ENCODE assay signal across 35 cellular contexts in the genomic region with DNA sequence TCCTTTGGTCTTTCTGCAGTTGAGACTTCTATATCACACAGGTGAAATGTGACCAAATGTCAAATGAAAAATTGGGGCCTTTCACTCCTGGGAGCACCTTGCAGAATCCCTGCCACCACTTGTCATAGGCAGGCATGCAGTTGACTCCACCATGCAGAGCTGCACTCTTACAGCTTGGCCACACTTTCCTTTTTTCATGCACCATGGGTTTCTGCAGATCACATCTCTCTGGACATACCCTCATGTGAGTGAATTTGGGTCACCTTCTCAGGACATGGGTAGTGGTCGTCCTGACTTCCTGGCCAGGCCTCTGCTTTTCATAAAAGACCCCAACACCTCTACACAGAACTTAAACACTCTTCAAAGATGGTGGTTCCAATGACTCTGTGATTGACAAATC.
"Had no signal": no experiment of that assay in that cellular context is flagged by ENCODE, and none has a peak within 500 bp of the region (broad histone marks: within the 10 kb centered on the region; RNA-seq: fewer than 3 reads in every experiment).

No MANE protein-coding gene starts in this region.

- DNase-seq: Karpas-422, Kasumi-1, KBM-7, KG1, MG63, MM.1S, MV-4-11, NCI-H1048, NCI-H1092, NCI-H1092 treated with DMSO at 0.1 percent for 48 hours, NCI-H1105, NCI-H1105 treated with DMSO at 0.1 percent for 48 hours, NCI-H1417, NCI-H1417 treated with DMSO at 0.1 percent for 48 hours, NCI-H1436, NCI-H1436 treated with DMSO at 0.1 percent for 48 hours, NCI-H146, NCI-H1694, NCI-H1694 treated with DMSO at 0.1 percent for 48 hours, NCI-H187, NCI-H187 treated with DMSO at 0.1 percent for 48 hours, NCI-H1930, NCI-H2029, NCI-H2029 treated with DMSO at 0.1 percent for 48 hours, NCI-H2081, NCI-H2081 treated with DMSO at 0.1 percent for 48 hours, NCI-H2107, NCI-H2171, NCI-H2171 treated with DMSO at 0.1 percent for 48 hours, NCI-H2227 treated with DMSO at 0.1 percent for 48 hours, NCI-H226, NCI-H345, NCI-H446, NCI-H446 treated with DMSO at 0.1 percent for 48 hours had no signal

- H3K9me3 ChIP-seq: MG63 had no signal

- H3K4me3 ChIP-seq: MG63 had no signal

- H3K27me3 ChIP-seq: MG63 had no signal

- H3K4me2 ChIP-seq: KMS-11 had no signal

- H3K36me3 ChIP-seq: MG63 had no signal

- H3K27ac ChIP-seq: KMS-11 had no signal

- H3K9ac ChIP-seq: KMS-11 had no signal
